In the genomic region with DNA sequence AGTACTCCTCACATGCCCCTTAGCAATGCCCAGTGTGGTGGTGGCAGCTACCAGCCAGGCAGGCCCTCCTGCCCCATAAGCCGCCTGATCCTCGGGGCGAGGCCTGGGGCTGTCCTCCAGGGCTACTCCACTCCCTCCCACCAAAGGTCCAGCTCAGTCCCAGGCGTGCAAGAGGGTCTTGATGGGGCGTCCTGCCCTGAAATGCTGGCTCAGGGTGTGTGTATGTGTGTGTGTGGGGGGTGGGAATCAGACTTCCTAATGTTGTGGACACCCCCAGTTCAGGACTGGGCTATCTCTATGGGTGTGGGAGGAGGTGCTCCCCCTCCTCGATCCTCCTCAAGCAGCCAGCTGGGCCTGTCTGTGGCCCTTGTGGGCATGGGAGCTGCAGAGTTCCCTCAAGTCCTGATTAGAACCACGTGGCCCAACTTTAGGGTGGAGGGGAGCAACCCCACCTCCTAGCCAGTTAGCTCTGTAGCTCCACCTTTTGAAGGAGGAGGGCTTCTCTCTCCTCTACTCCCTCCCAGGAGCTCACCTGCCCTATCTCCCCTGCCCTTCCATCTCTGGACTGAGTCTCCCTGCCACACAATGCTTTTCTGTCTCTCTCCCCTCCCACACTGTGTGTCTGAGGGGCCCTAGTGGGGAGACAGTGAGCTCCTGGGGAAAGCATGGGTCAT, we compare ENCODE assay signal across 13 cellular contexts. TPM values are rescaled to one million over a fixed set of nuclear protein-coding genes. Genes with fewer than 3 reads are reported as not detected.
A peak's percentile ranks its signal among the peaks of the same experiment; 100 is the strongest.
DNase-seq lines count a peak whose midpoint lies in the region; ATAC-seq and TF ChIP-seq lines count a peak whose summit lies in the region.
"Had no signal": no experiment of that assay in that cellular context is flagged by ENCODE, and none has a peak within 500 bp of the region (broad histone marks: within the 10 kb centered on the region; RNA-seq: fewer than 3 reads in every experiment).

No MANE protein-coding gene starts in this region.

- no peak for TF ChIP-seq CTCF in osteoblast (IDR thresholded peaks at IDR 0.05; ENCODE audit: extremely low read depth, low read depth, low read length)

- peak; percentile 66 for DNase-seq in H7
- DNase-seq in osteoblast (ENCODE audit: insufficient read length, low spot score, missing footprints) = peak; percentile 77
- DNase-seq in activated naive CD4-positive, alpha-beta T cell (lab: John Stamatoyannopoulos, UW) = no peak
- DNase-seq: activated CD8-positive, alpha-beta memory T cell treated with anti-CD3 and anti-CD28 coated beads for 24 hours; GM23248; Karpas-422; pancreas; tibial artery had no signal

- H3K4me1 ChIP-seq in duodenal mucosa (ENCODE audit: control insufficient read depth in 1 of 2, insufficient read depth in 2 of 2, low read length in 2 of 2) = peaks cover 13 to 19% of the 10 kb centered on the region in 2 donors
- H3K4me1 ChIP-seq in osteoblast (ENCODE audit: insufficient read depth, low read length) = no peaks in the 10 kb centered on the region
- H3K4me1 ChIP-seq: tibial artery had no signal

- no peak overlapping the region for H3K9ac ChIP-seq in duodenal mucosa (ENCODE audit: low read depth in 1 of 2, low read length in 2 of 2)
- H3K9ac ChIP-seq: GM23248 had no signal

- H3K4me3 ChIP-seq in H7 (ENCODE audit: insufficient read depth, low read depth, low read length) (no peak overlapping the region), duodenal mucosa (ENCODE audit: low read depth in 1 of 2, low read length in 2 of 2) (no peak overlapping the region), osteoblast (ENCODE audit: insufficient read depth, low read length) (no peak overlapping the region)
- H3K4me3 ChIP-seq: GM23248, pancreas, SK-N-MC, tibial artery had no signal

- H4K20me1 ChIP-seq in osteoblast (ENCODE audit: insufficient read depth, low read length) = no peaks in the 10 kb centered on the region

- no peak overlapping the region for H2AFZ ChIP-seq in osteoblast (ENCODE audit: low read length)
- H2AFZ ChIP-seq: GM23248 had no signal

- H3K4me2 ChIP-seq in osteoblast (ENCODE audit: insufficient read depth, low read length) = no peak overlapping the region

- no peaks in the 10 kb centered on the region for H3K9me3 ChIP-seq in duodenal mucosa (ENCODE audit: control insufficient read depth in 1 of 2, low read length in 2 of 2)
- H3K9me3 ChIP-seq in osteoblast (ENCODE audit: low read depth, low read length) = no peaks in the 10 kb centered on the region
- H3K9me3 ChIP-seq: pancreas, tibial artery had no signal

- no peaks in the 10 kb centered on the region; the same call in 1 of the 2 replicates for H3K27me3 ChIP-seq in H7 (ENCODE audit: control insufficient read depth, insufficient read depth, low read length)
- no peaks in the 10 kb centered on the region for H3K27me3 ChIP-seq in duodenal mucosa (ENCODE audit: control insufficient read depth in 1 of 2, insufficient read depth in 2 of 2, low read length in 2 of 2)
- H3K27me3 ChIP-seq in osteoblast (ENCODE audit: insufficient read depth, low read length) = peaks cover 11% of the 10 kb centered on the region
- H3K27me3 ChIP-seq: pancreas had no signal

- H3K27ac ChIP-seq in duodenal mucosa (ENCODE audit: low read depth, low read length) (peak overlapping the region; percentile 10), osteoblast (ENCODE audit: low read depth, low read length) (no peak overlapping the region)
- H3K27ac ChIP-seq: GM23248, pancreas, SK-N-MC, tibial artery had no signal

- ATAC-seq in GM18873 (IDR thresholded peaks at IDR 0.05; ENCODE audit: low FRiP score, unreplicated experiment) (no peak), HG02884 (IDR thresholded peaks at IDR 0.05; ENCODE audit: unreplicated experiment) (no peak)
- ATAC-seq: pancreas had no signal

- no peaks in the 10 kb centered on the region for H3K36me3 ChIP-seq in H7 (replicated peaks; ENCODE audit: control insufficient read depth, insufficient read depth, low read length)
- no peaks in the 10 kb centered on the region for H3K36me3 ChIP-seq in duodenal mucosa (ENCODE audit: control insufficient read depth in 1 of 2, insufficient read depth in 2 of 2, low read length in 2 of 2)
- H3K36me3 ChIP-seq in osteoblast (ENCODE audit: insufficient read depth, low read length) = no peaks in the 10 kb centered on the region
- H3K36me3 ChIP-seq: pancreas, tibial artery had no signal

- H3K79me2 ChIP-seq in osteoblast (ENCODE audit: insufficient read depth, low read length) = no peaks in the 10 kb centered on the region

RNA-seq across cellular contexts. Expression of a gene that starts 7.6 kb away (rescaled TPM):
- 0.97 and 2.4 TPM in 2 replicates for total RNA-seq in H7 (2014; rRNA removed; shearing (Covaris generic))
- not detected in 2 replicates for total RNA-seq in osteoblast
- total RNA-seq: GM23248 had no signal

RNA-seq across cellular contexts. Expression of a gene that starts 27.5 kb away (rescaled TPM):
- total RNA-seq in H7 (2014; rRNA removed; shearing (Covaris generic)) = 90.8 and 107 TPM in 2 replicates
- total RNA-seq in osteoblast = 15.3 and 18.5 TPM in 2 replicates

RNA-seq across cellular contexts. Expression of a gene that starts 27.7 kb away (rescaled TPM):
- total RNA-seq in H7 (2014; rRNA removed; shearing (Covaris generic)) = not detected in 2 replicates
- under 0.01 TPM in 1 of 2 replicates, not detected in the other for total RNA-seq in osteoblast
- total RNA-seq: dermis microvascular lymphatic vessel endothelial cell, GM23248 had no signal

RNA-seq across cellular contexts. Expression of a gene that starts 41.2 kb away (rescaled TPM):
- 0.11 and 0.94 TPM in 2 replicates for total RNA-seq in H7 (2014; rRNA removed; shearing (Covaris generic))
- total RNA-seq in osteoblast = under 0.01 TPM in 1 of 2 replicates, not detected in the other
- total RNA-seq: GM23248 had no signal

RNA-seq across cellular contexts. Expression of a gene that starts 46.5 kb away (rescaled TPM):
- 57.7 and 74.5 TPM in 2 replicates for total RNA-seq in H7 (2014; rRNA removed; shearing (Covaris generic))
- 95.5 and 101 TPM in 2 replicates for total RNA-seq in osteoblast

Comparison
In these comparisons a context has a peak if more than half of its experiments do, and no peak if none do; other contexts are left out.
1. DNase-seq: peak in H7 (single experiment) and osteoblast (single experiment); none in activated naive CD4-positive, alpha-beta T cell (0 of 4).